ENCODE assay signal across 19 cellular contexts in genomic region chr5:34672196-34672595, GRCh38.
"Had no signal": no experiment of that assay in that cellular context is flagged by ENCODE, and none has a peak within 500 bp of the region (broad histone marks: within the 10 kb centered on the region; RNA-seq: fewer than 3 reads in every experiment).

No MANE protein-coding gene starts in this region.

- H3K9me3 ChIP-seq: psoas muscle, right lobe of liver, thyroid gland, vagina had no signal

- H3K27me3 ChIP-seq: right lobe of liver, thyroid gland, vagina had no signal

- H3K4me1 ChIP-seq: psoas muscle had no signal

- H3K27me3 Mint-ChIP-seq: activated CD8-positive, alpha-beta T cell treated with anti-CD3 and anti-CD28 coated beads for 36 hours; activated naive CD8-positive, alpha-beta T cell had no signal

- H3K27ac Mint-ChIP-seq: activated CD8-positive, alpha-beta T cell treated with anti-CD3 and anti-CD28 coated beads for 36 hours; activated naive CD8-positive, alpha-beta T cell had no signal

- DNase-seq: activated CD4-positive, alpha-beta T cell treated with anti-CD3 and anti-CD28 coated beads for 48 hours; activated CD8-positive, alpha-beta memory T cell treated with anti-CD3 and anti-CD28 coated beads, Interleukin-2, amount 50 U/mL, for 4 hours; activated CD8-positive, alpha-beta T cell treated with anti-CD3 and anti-CD28 coated beads for 36 hours; activated gamma-delta T cell treated with Interleukin-2 at 50 U/mL for 16 hours; amniotic stem cell; cortex of kidney; effector memory CD4-positive, alpha-beta T cell; psoas muscle; right lobe of liver; stimulated activated CD4-positive, alpha-beta T cell treated with anti-CD3 and anti-CD28 coated beads, Interleukin-2, amount 100 ng/mL, for 24 hours; T-helper 2 cell; thyroid gland had no signal

- H3K4me3 Mint-ChIP-seq: activated CD8-positive, alpha-beta T cell treated with anti-CD3 and anti-CD28 coated beads for 36 hours; activated naive CD8-positive, alpha-beta T cell; neural crest cell; WTC11 had no signal

- FAIRE-seq: keratinocyte, TTC549 had no signal

- H3K4me3 ChIP-seq: psoas muscle, right lobe of liver, thyroid gland, vagina had no signal

- H3K36me3 Mint-ChIP-seq: activated naive CD8-positive, alpha-beta T cell had no signal

- H3K27ac ChIP-seq: psoas muscle, right lobe of liver, thyroid gland, vagina had no signal

- H3K36me3 ChIP-seq: right lobe of liver, thyroid gland, vagina had no signal

- H3K9me3 Mint-ChIP-seq: activated CD8-positive, alpha-beta T cell treated with anti-CD3 and anti-CD28 coated beads for 36 hours; neural crest cell; WTC11 had no signal

- ATAC-seq: activated CD8-positive, alpha-beta T cell treated with anti-CD3 and anti-CD28 coated beads for 36 hours; left lobe of liver; psoas muscle; right lobe of liver; WTC11 had no signal
